ENCODE assay signal across 12 cellular contexts in genomic region chr3:194250104-194251002, GRCh38.
DNase-seq lines count a peak whose midpoint lies in the region; ATAC-seq and TF ChIP-seq lines count a peak whose summit lies in the region.
"Had no signal": no experiment of that assay in that cellular context is flagged by ENCODE, and none has a peak within 500 bp of the region (broad histone marks: within the 10 kb centered on the region; RNA-seq: fewer than 3 reads in every experiment).

No MANE protein-coding gene starts in this region.

- H3K4me3 Mint-ChIP-seq in neural progenitor cell = peak overlapping the region; percentile 62
- H3K4me3 Mint-ChIP-seq: CD8-positive, alpha-beta memory T cell; stimulated activated naive CD8-positive, alpha-beta T cell treated with anti-CD3 and anti-CD28 coated beads, Interleukin-15, amount 100 ng/mL, for 72 hours had no signal

- H3K27ac Mint-ChIP-seq in neural progenitor cell = no peak overlapping the region

- peak; percentile 77 for DNase-seq in NCI-H2227 treated with DMSO at 0.1 percent for 48 hours (lab: John Stamatoyannopoulos, UW)
- peak; percentile 89 for DNase-seq in fibroblast of mammary gland (ENCODE audit: low read depth)
- DNase-seq in neural progenitor cell (ENCODE audit: low spot score) = no peak
- no peak for DNase-seq in MV-4-11 (lab: John Stamatoyannopoulos, UW)
- DNase-seq in T1000 (lab: John Stamatoyannopoulos, UW) = no peak
- no peak for DNase-seq in effector memory CD4-positive, alpha-beta T cell
- DNase-seq: CD8-positive, alpha-beta memory T cell; stimulated activated naive CD8-positive, alpha-beta T cell treated with anti-CD3 and anti-CD28 coated beads, Interleukin-15, amount 100 ng/mL, for 72 hours had no signal

- H3F3A ChIP-seq in neural progenitor cell (ENCODE audit: low read depth) = peaks cover 1% of the 10 kb centered on the region

- H3K27me3 ChIP-seq in BLaER1 treated with 17β-estradiol and CSF1 and Interleukin-3, amounts not matched to agents 10 nM and 100 nM = peaks cover 17 to 34% (median 29%) of the 10 kb centered on the region in 11 experiments; a peak in 21 of 22 replicates
- no peaks in the 10 kb centered on the region for H3K27me3 ChIP-seq in neural progenitor cell
- H3K27me3 ChIP-seq in effector memory CD4-positive, alpha-beta T cell (replicated peaks; ENCODE audit: control insufficient read depth, insufficient read depth, low read length, poor library complexity, severe bottlenecking) = no peaks in the 10 kb centered on the region
- H3K27me3 ChIP-seq: cardiac muscle cell had no signal

- H3K4me2 ChIP-seq in BLaER1 treated with 17β-estradiol and CSF1 and Interleukin-3, amounts not matched to agents 10 nM and 100 nM = peak overlapping the region; percentile 22 to 74 (median 55); a peak in 20 of 22 replicates
- peak overlapping the region; percentile 2 for H3K4me2 ChIP-seq in neural progenitor cell

- H3K27ac ChIP-seq in BLaER1 treated with 17β-estradiol and CSF1 and Interleukin-3, amounts not matched to agents 10 nM and 100 nM = no peak overlapping the region
- no peak overlapping the region for H3K27ac ChIP-seq in neural progenitor cell
- H3K27ac ChIP-seq in effector memory CD4-positive, alpha-beta T cell (ENCODE audit: insufficient read depth, low read length, poor library complexity, severe bottlenecking) = no peak overlapping the region
- H3K27ac ChIP-seq: cardiac muscle cell had no signal

- no peaks in the 10 kb centered on the region for H3K36me3 Mint-ChIP-seq in neural progenitor cell
- H3K36me3 Mint-ChIP-seq: CD8-positive, alpha-beta memory T cell had no signal

- H3K4me1 ChIP-seq in BLaER1 treated with 17β-estradiol and CSF1 and Interleukin-3, amounts not matched to agents 10 nM and 100 nM = peaks cover 31 to 100% (median 68%) of the 10 kb centered on the region in 10 experiments
- peaks cover 33% of the 10 kb centered on the region for H3K4me1 ChIP-seq in neural progenitor cell
- peaks cover 4% of the 10 kb centered on the region for H3K4me1 ChIP-seq in effector memory CD4-positive, alpha-beta T cell (ENCODE audit: control insufficient read depth, insufficient read depth, low read length, poor library complexity, severe bottlenecking)

- no peaks in the 10 kb centered on the region for H3K36me3 ChIP-seq in BLaER1 treated with 17β-estradiol and CSF1 and Interleukin-3, amounts not matched to agents 10 nM and 100 nM
- no peaks in the 10 kb centered on the region for H3K36me3 ChIP-seq in neural progenitor cell
- H3K36me3 ChIP-seq in effector memory CD4-positive, alpha-beta T cell (ENCODE audit: control insufficient read depth, insufficient read depth, low read length) = no peaks in the 10 kb centered on the region
- H3K36me3 ChIP-seq: cardiac muscle cell had no signal

- H2AFZ ChIP-seq in neural progenitor cell (replicated peaks) = no peak overlapping the region

- H3K9ac ChIP-seq in BLaER1 treated with 17β-estradiol and CSF1 and Interleukin-3, amounts not matched to agents 10 nM and 100 nM = no peak overlapping the region
- no peak overlapping the region for H3K9ac ChIP-seq in neural progenitor cell

- H3K27me3 Mint-ChIP-seq in neural progenitor cell (ENCODE audit: insufficient read depth, low read depth) = peaks cover 29% of the 10 kb centered on the region

- H3K9me3 Mint-ChIP-seq in neural progenitor cell = no peaks in the 10 kb centered on the region
- H3K9me3 Mint-ChIP-seq: CD8-positive, alpha-beta memory T cell; stimulated activated naive CD8-positive, alpha-beta T cell treated with anti-CD3 and anti-CD28 coated beads, Interleukin-15, amount 100 ng/mL, for 72 hours had no signal

- H3K9me3 ChIP-seq in BLaER1 treated with 17β-estradiol and CSF1 and Interleukin-3, amounts not matched to agents 10 nM and 100 nM (replicated peaks in 1 of 11) = no peaks in the 10 kb centered on the region
- no peaks in the 10 kb centered on the region for H3K9me3 ChIP-seq in neural progenitor cell (ENCODE audit: low read depth)
- no peaks in the 10 kb centered on the region for H3K9me3 ChIP-seq in effector memory CD4-positive, alpha-beta T cell (ENCODE audit: control insufficient read depth, low read length)

- H4K20me1 ChIP-seq in BLaER1 treated with 17β-estradiol and CSF1 and Interleukin-3, amounts not matched to agents 10 nM and 100 nM = no peaks in the 10 kb centered on the region
- H4K20me1 ChIP-seq in neural progenitor cell (ENCODE audit: low read depth) = no peaks in the 10 kb centered on the region

- TF ChIP-seq CTCF in fibroblast of mammary gland (conservative IDR thresholded peaks at IDR 0.05; ENCODE audit: control insufficient read depth, insufficient read depth, low read depth, low read length) (no peak), neural progenitor cell (IDR thresholded peaks at IDR 0.05) (no peak)

- no peak overlapping the region for H3K4me3 ChIP-seq in BLaER1 treated with 17β-estradiol and CSF1 and Interleukin-3, amounts not matched to agents 10 nM and 100 nM
- H3K4me3 ChIP-seq in fibroblast of mammary gland (ENCODE audit: control insufficient read depth, low read depth, low read length) = no peak overlapping the region
- no peak overlapping the region for H3K4me3 ChIP-seq in neural progenitor cell
- H3K4me3 ChIP-seq in effector memory CD4-positive, alpha-beta T cell (ENCODE audit: insufficient read depth, low read depth, low read length, poor library complexity, severe bottlenecking) = no peak overlapping the region
- H3K4me3 ChIP-seq: cardiac muscle cell had no signal

- no peak for ATAC-seq in GM18517 (IDR thresholded peaks at IDR 0.05; ENCODE audit: unreplicated experiment)
- ATAC-seq: HCT116; stimulated activated naive CD8-positive, alpha-beta T cell treated with anti-CD3 and anti-CD28 coated beads, Interleukin-15, amount 100 ng/mL, for 72 hours had no signal

- H3K4me1 Mint-ChIP-seq in neural progenitor cell = peaks cover 36% of the 10 kb centered on the region

- no peaks in the 10 kb centered on the region for H3K79me2 ChIP-seq in neural progenitor cell (ENCODE audit: low read depth)

Comparison
In these comparisons a context has a peak if more than half of its experiments do, and no peak if none do; other contexts are left out.
1. DNase-seq: peak in NCI-H2227 treated with DMSO at 0.1 percent for 48 hours (single experiment) and fibroblast of mammary gland (single experiment); none in neural progenitor cell (single experiment), MV-4-11 (single experiment), T1000 (single experiment) and effector memory CD4-positive, alpha-beta T cell (0 of 3).